8 cellular contexts compared by ENCODE assay signal in genomic region chr20:15930324-15931305, GRCh38.
DNase-seq lines count a peak whose midpoint lies in the region; ATAC-seq, FAIRE-seq and TF ChIP-seq lines count a peak whose summit lies in the region.

No MANE protein-coding gene starts in this region.

- intact Hi-C loops in natural killer cell (cut with micrococcal nuclease): no loop called here

- no peak overlapping the region for H3K4me3 ChIP-seq in bronchial epithelial cell (ENCODE audit: low read depth, low read length)

- ATAC-seq in GM19463 (IDR thresholded peaks at IDR 0.05; ENCODE audit: unreplicated experiment) (no peak), HG03097 (IDR thresholded peaks at IDR 0.05; ENCODE audit: low FRiP score, unreplicated experiment) (no peak), natural killer cell (no peak)

- H3K27ac Mint-ChIP-seq in natural killer cell: no peak overlapping the region

- H3K27me3 Mint-ChIP-seq in natural killer cell (ENCODE audit: low read depth in 2 of 2): peaks cover 0 to 9% of the 10 kb centered on the region in 2 donors

- H3K36me3 Mint-ChIP-seq in natural killer cell: no peaks in the 10 kb centered on the region

- no peaks in the 10 kb centered on the region for H3K9me3 Mint-ChIP-seq in natural killer cell

- TF ChIP-seq CTCF in GM12872 (IDR thresholded peaks at IDR 0.05; ENCODE audit: insufficient read depth, low read depth, low read length) (peak; percentile 24; the same call in 1 of the 3 replicates), bronchial epithelial cell (IDR thresholded peaks at IDR 0.05; ENCODE audit: insufficient read depth, low read length, severe bottlenecking) (peak; percentile 58), natural killer cell (IDR thresholded peaks at IDR 0.05) (no peak)

- DNase-seq in NCI-H2196 (lab: John Stamatoyannopoulos, UW; ENCODE audit: unreplicated experiment) (peak; percentile 54), bronchial epithelial cell (ENCODE audit: low read depth) (peak; percentile 71), mucosa of gallbladder (ENCODE audit: low spot score) (peak; percentile 14), ecto neural progenitor cell (ENCODE audit: low spot score) (no peak), natural killer cell (no peak)

- no peak for FAIRE-seq in bronchial epithelial cell (lab: Jason Lieb, UNC)

- H3K27me3 ChIP-seq in bronchial epithelial cell (ENCODE audit: control insufficient read depth, insufficient read depth, low read length): no peaks in the 10 kb centered on the region

- no peak overlapping the region for H3K4me3 Mint-ChIP-seq in natural killer cell

- no peaks in the 10 kb centered on the region for H3K36me3 ChIP-seq in bronchial epithelial cell (ENCODE audit: control insufficient read depth, insufficient read depth, low read length)

- H3K4me1 Mint-ChIP-seq in natural killer cell: no peaks in the 10 kb centered on the region

Comparison
In these comparisons a context has a peak if more than half of its experiments do, and no peak if none do; other contexts are left out.
1. DNase-seq: peak in NCI-H2196 (single experiment), bronchial epithelial cell (single experiment) and mucosa of gallbladder (single experiment); none in ecto neural progenitor cell (single experiment) and natural killer cell (single experiment).